8 cellular contexts compared by ENCODE assay signal in the genomic region with DNA sequence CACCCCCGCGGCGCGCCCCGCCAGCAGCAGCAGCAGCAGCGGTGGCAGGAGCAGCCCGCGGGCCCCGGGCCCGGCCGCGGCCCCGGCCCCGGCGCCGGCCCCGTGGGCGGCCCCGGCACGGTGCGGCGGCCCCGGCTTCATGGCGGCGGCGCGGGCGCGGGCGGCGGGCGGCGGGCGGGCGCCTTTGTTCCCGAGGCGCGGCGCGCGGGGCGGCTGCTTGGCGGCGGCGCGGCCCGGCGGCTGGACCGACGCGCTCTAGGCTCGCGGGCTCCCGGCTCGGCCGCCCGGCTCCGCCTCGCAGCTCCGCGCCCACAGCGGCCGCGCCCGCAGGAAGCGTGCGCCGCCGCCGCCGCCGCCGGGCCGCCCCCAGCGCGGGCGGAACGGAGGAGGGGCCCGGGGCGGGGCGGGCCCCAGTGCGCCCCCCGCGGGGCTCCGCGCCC. TPM values are rescaled to one million over a fixed set of nuclear protein-coding genes. Genes with fewer than 3 reads are reported as not detected.
DNase-seq lines count a peak whose midpoint lies in the region; ATAC-seq, FAIRE-seq and TF ChIP-seq lines count a peak whose summit lies in the region.

A gene with protein sequence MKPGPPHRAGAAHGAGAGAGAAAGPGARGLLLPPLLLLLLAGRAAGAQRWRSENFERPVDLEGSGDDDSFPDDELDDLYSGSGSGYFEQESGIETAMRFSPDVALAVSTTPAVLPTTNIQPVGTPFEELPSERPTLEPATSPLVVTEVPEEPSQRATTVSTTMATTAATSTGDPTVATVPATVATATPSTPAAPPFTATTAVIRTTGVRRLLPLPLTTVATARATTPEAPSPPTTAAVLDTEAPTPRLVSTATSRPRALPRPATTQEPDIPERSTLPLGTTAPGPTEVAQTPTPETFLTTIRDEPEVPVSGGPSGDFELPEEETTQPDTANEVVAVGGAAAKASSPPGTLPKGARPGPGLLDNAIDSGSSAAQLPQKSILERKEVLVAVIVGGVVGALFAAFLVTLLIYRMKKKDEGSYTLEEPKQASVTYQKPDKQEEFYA (minus strand): TSS at position 313 of the 440 bp plus-strand sequence. CDS start 172 bp downstream, at position 141.

- DNase-seq in H54 (ENCODE audit: insufficient read length, low spot score) (no peak), heart left ventricle (peak in 2 of 5 donors; percentile 40 to 73), prostate gland (ENCODE audit: low spot score) (no peak), islet precursor cell (no peak), T1000 (lab: John Stamatoyannopoulos, UW) (no peak), NAMALWA (ENCODE audit: low spot score) (no peak)
- DNase-seq in activated T-helper 2 cell treated with anti-CD3 and anti-CD28 coated beads, Interferon-gamma antibody, Interleukin-2, Interleukin-4, amounts not matched to agents 10 μg/mL and 5 μg/mL and 100 μg/mL, durations not matched to agents 14 hours and 24 hours and 36 hours (ENCODE audit: low spot score): no peak

- peak in 2 of 4 donors; percentile 50 to 62 for ATAC-seq in heart left ventricle

- no peaks in the 10 kb centered on the region for H3K36me3 Mint-ChIP-seq in activated T-helper 2 cell treated with anti-CD3 and anti-CD28 coated beads, Interferon-gamma antibody, Interleukin-2, Interleukin-4, amounts not matched to agents 10 μg/mL and 5 μg/mL and 100 μg/mL, durations not matched to agents 14 hours and 24 hours and 36 hours (ENCODE audit: low read depth)

- H3K27ac ChIP-seq in ACC112 (ENCODE audit: low read depth, low read length) (no peak within 1 kb of the TSS), heart left ventricle (peak within 1 kb of the TSS in 11 of 12 donors; percentile 35 to 88 (median 68)), prostate gland (peak within 1 kb of the TSS; percentile 62 to 69)

- no peaks in the 10 kb centered on the region for H3K79me2 ChIP-seq in ACC112 (ENCODE audit: control insufficient read depth, insufficient read depth, low read length, unreplicated experiment)

- H3K4me1 Mint-ChIP-seq in activated T-helper 2 cell treated with anti-CD3 and anti-CD28 coated beads, Interferon-gamma antibody, Interleukin-2, Interleukin-4, amounts not matched to agents 10 μg/mL and 5 μg/mL and 100 μg/mL, durations not matched to agents 14 hours and 24 hours and 36 hours (ENCODE audit: low read depth): peaks cover 11% of the 10 kb centered on the region

- H3K27me3 Mint-ChIP-seq in activated T-helper 2 cell treated with anti-CD3 and anti-CD28 coated beads, Interferon-gamma antibody, Interleukin-2, Interleukin-4, amounts not matched to agents 10 μg/mL and 5 μg/mL and 100 μg/mL, durations not matched to agents 14 hours and 24 hours and 36 hours (ENCODE audit: low read depth): peaks cover 46% of the 10 kb centered on the region

- H3K4me1 ChIP-seq in ACC112 (ENCODE audit: control insufficient read depth, insufficient read depth, low read length, unreplicated experiment) (no peaks in the 10 kb centered on the region), heart left ventricle (peaks cover 0 to 57% (median 22%) of the 10 kb centered on the region in 12 donors), prostate gland (replicated peaks) (no peaks in the 10 kb centered on the region)

- H3K4me3 ChIP-seq in ACC112 (ENCODE audit: low read depth, low read length): peak within 1 kb of the TSS; percentile 85
- peak within 1 kb of the TSS; percentile 46 to 79 (median 68) for H3K4me3 ChIP-seq in heart left ventricle
- peak within 1 kb of the TSS; percentile 39 to 52 for H3K4me3 ChIP-seq in prostate gland

- FAIRE-seq in H54 (lab: Jason Lieb, UNC): no peak

- WGBS in heart left ventricle, 4 donors: 1% methylated on average over 79 to 86 of the region's 86 CpGs; no CpG with 5 or more reads in 2 of the 4 donors
- 0% methylated on average over 26 of the region's 86 CpGs for WGBS in prostate gland

- H2AFZ ChIP-seq in ACC112 (ENCODE audit: low read length, unreplicated experiment): no peak within 1 kb of the TSS

- H3K4me3 Mint-ChIP-seq in activated T-helper 2 cell treated with anti-CD3 and anti-CD28 coated beads, Interferon-gamma antibody, Interleukin-2, Interleukin-4, amounts not matched to agents 10 μg/mL and 5 μg/mL and 100 μg/mL, durations not matched to agents 14 hours and 24 hours and 36 hours (ENCODE audit: low read depth): peak within 1 kb of the TSS; percentile 81

- H3K9me3 ChIP-seq in heart left ventricle (no peaks in the 10 kb centered on the region), prostate gland (no peaks in the 10 kb centered on the region)

- no peaks in the 10 kb centered on the region; the same call in 1 of the 2 replicates for H3K27me3 ChIP-seq in ACC112 (ENCODE audit: insufficient read depth, low read length)
- H3K27me3 ChIP-seq in heart left ventricle: no peaks in the 10 kb centered on the region
- H3K27me3 ChIP-seq in prostate gland (replicated peaks; ENCODE audit: insufficient read depth): no peaks in the 10 kb centered on the region

- no peaks in the 10 kb centered on the region for H3K36me3 ChIP-seq in ACC112 (ENCODE audit: insufficient read depth, low read length)
- H3K36me3 ChIP-seq in heart left ventricle: no peaks in the 10 kb centered on the region
- H3K36me3 ChIP-seq in prostate gland: no peaks in the 10 kb centered on the region

- peak within 1 kb of the TSS; percentile 38 for H3K27ac Mint-ChIP-seq in activated T-helper 2 cell treated with anti-CD3 and anti-CD28 coated beads, Interferon-gamma antibody, Interleukin-2, Interleukin-4, amounts not matched to agents 10 μg/mL and 5 μg/mL and 100 μg/mL, durations not matched to agents 14 hours and 24 hours and 36 hours

- no peaks in the 10 kb centered on the region for H3K9me3 Mint-ChIP-seq in activated T-helper 2 cell treated with anti-CD3 and anti-CD28 coated beads, Interferon-gamma antibody, Interleukin-2, Interleukin-4, amounts not matched to agents 10 μg/mL and 5 μg/mL and 100 μg/mL, durations not matched to agents 14 hours and 24 hours and 36 hours

- TF ChIP-seq CTCF in heart left ventricle (IDR thresholded peaks at IDR 0.05) (no peak), prostate gland (IDR thresholded peaks at IDR 0.05) (no peak)

- TF ChIP-seq POLR2A in H54 (IDR thresholded peaks at IDR 0.05; ENCODE audit: low read depth, low read length): peak; percentile 56; the same call in 1 of the 2 replicates
- no peak for TF ChIP-seq POLR2A in heart left ventricle (IDR thresholded peaks at IDR 0.05)
- TF ChIP-seq POLR2A in prostate gland (IDR thresholded peaks at IDR 0.05): no peak

- intact Hi-C loops in activated T-helper 2 cell treated with anti-CD3 and anti-CD28 coated beads, Interferon-gamma antibody, Interleukin-2, Interleukin-4, amounts not matched to agents 10 μg/mL and 5 μg/mL and 100 μg/mL, durations not matched to agents 14 hours and 24 hours and 36 hours (cut with micrococcal nuclease): no loop called here
- intact Hi-C loops in heart left ventricle (cut with DNase I): loop anchor here in 7 of 10 donors (2.0 to 10.0 kb wide), 6 partner anchors 54 to 191 kb away; a partner anchor contains a TSS
- intact Hi-C loops in prostate gland (cut with DNase I): loop anchor here (2.0 kb wide), 1 partner anchor 190 kb away; no protein-coding TSS in a partner anchor

RNA-seq across cellular contexts. Expression of the gene that starts here (rescaled TPM):
- 0.46 and 0.92 TPM in 2 replicates for total RNA-seq in activated T-helper 2 cell treated with anti-CD3 and anti-CD28 coated beads, Interferon-gamma antibody, Interleukin-2, Interleukin-4, amounts not matched to agents 10 μg/mL and 5 μg/mL and 100 μg/mL, durations not matched to agents 14 hours and 24 hours and 36 hours
- total RNA-seq in heart left ventricle (10 to 100 TPM; 16.8 to 83.4 (median 29.5) TPM), prostate gland (10 to 100 TPM; 25.5 to 39.6 TPM)
- polyA plus RNA-seq in heart left ventricle: 10 to 100 TPM; 22.0 to 24.6 TPM
